ENCODE assay signal across 1 cellular context in the genomic region with DNA sequence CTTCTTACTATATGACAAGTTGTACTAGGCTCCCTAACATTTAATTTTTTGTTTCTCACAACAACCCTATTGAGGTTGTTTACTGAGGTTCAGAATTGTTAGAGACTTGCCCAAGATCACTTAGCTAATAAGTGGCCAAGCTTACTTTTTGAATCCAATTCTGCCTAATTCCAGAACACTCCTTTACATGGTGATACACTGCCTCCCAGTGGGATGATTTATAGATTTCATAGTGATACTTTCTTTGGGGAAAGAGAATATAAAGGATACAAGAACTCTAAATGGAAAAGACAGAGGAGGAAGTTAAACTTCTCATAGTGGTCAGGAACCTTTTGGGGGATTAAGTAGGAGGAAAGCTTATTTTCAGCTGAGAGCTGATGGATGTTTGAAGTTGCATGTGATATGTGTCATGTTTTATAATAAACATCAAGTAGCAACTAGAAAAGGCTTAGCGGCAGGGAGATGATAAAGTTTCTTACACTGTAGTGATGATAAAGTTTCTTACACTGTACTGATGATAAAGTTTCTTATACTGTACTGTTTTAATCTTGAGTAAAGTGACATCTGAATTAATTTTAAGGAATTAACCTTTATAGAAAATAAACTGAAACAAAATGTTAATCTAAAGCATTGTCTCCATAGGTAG.
TF ChIP-seq lines count a peak whose summit lies in the region.

No MANE protein-coding gene starts in this region.

TF ChIP-seq in H1, 55 proteins besides CTCF, POLR2A, EP300 and RAD21 (continued from another document):
- TF ChIP-seq, protein P1, sequence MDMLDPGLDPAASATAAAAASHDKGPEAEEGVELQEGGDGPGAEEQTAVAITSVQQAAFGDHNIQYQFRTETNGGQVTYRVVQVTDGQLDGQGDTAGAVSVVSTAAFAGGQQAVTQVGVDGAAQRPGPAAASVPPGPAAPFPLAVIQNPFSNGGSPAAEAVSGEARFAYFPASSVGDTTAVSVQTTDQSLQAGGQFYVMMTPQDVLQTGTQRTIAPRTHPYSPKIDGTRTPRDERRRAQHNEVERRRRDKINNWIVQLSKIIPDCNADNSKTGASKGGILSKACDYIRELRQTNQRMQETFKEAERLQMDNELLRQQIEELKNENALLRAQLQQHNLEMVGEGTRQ (IDR thresholded peaks at IDR 0.05; ENCODE audit: low read length), result no peak
- TF ChIP-seq NRF1 (IDR thresholded peaks at IDR 0.05; ENCODE audit: low read depth, low read length), result no peak
- TF ChIP-seq, protein P2, sequence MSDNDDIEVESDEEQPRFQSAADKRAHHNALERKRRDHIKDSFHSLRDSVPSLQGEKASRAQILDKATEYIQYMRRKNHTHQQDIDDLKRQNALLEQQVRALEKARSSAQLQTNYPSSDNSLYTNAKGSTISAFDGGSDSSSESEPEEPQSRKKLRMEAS (IDR thresholded peaks at IDR 0.05), result no peak
- TF ChIP-seq SAP30 (IDR thresholded peaks at IDR 0.05; ENCODE audit: insufficient read depth, insufficient replicate concordance, low read length), result no peak
TF ChIP-seq in H1: peak in this region for 0.
